Comparison of ENCODE assay signal across 1 cellular context in genomic region chr10:113473851-113474250, GRCh38.
TF ChIP-seq lines count a peak whose summit lies in the region.

No MANE protein-coding gene starts in this region.

TF ChIP-seq in SK-N-SH treated with all-trans-retinoic acid at 6 μM for 48 hours, 23 proteins besides CTCF, POLR2A, EP300 and RAD21 (continued from another document):
- no peak for TF ChIP-seq CSRNP3 (CRISPR knock-in tag; IDR thresholded peaks at IDR 0.05)
